8 cellular contexts compared by ENCODE assay signal in genomic region chr20:18138266-18138582, GRCh38. TPM values are rescaled to one million over a fixed set of nuclear protein-coding genes. Genes with fewer than 3 reads are reported as not detected.
A peak's percentile ranks its signal among the peaks of the same experiment; 100 is the strongest.
DNase-seq lines count a peak whose midpoint lies in the region; ATAC-seq, FAIRE-seq and TF ChIP-seq lines count a peak whose summit lies in the region.

No MANE protein-coding gene starts in this region.

- H3K27me3 Mint-ChIP-seq in astrocyte (ENCODE audit: low read depth, unreplicated experiment) = peaks cover 3% of the 10 kb centered on the region

- peak overlapping the region; percentile 91 for H3K4me3 Mint-ChIP-seq in astrocyte (ENCODE audit: unreplicated experiment)

- no peaks in the 10 kb centered on the region for H3K9me3 ChIP-seq in astrocyte (ENCODE audit: insufficient read depth, low read depth, low read length)
- no peaks in the 10 kb centered on the region for H3K9me3 ChIP-seq in uterus

- no peaks in the 10 kb centered on the region for H3K9me3 Mint-ChIP-seq in astrocyte (ENCODE audit: unreplicated experiment)

- TF ChIP-seq CTCF in astrocyte (IDR thresholded peaks at IDR 0.05; ENCODE audit: insufficient read depth, low read depth, low read length) (no peak), lower leg skin (IDR thresholded peaks at IDR 0.05) (no peak), uterus (IDR thresholded peaks at IDR 0.05) (no peak)

- no peaks in the 10 kb centered on the region for H3K36me3 Mint-ChIP-seq in astrocyte (ENCODE audit: low read depth, unreplicated experiment)

- peaks cover 44% of the 10 kb centered on the region for H3K79me2 ChIP-seq in astrocyte (ENCODE audit: insufficient read depth, low read length)

- H3K4me1 ChIP-seq in astrocyte (ENCODE audit: insufficient read depth, low read length) = peaks cover 11% of the 10 kb centered on the region
- H3K4me1 ChIP-seq in uterus = no peaks in the 10 kb centered on the region

- WGBS in lower leg skin, 2 donors = 0% methylated on average over 6 to 9 of the region's 15 CpGs

- peak overlapping the region; percentile 80 for H3K4me3 ChIP-seq in astrocyte (ENCODE audit: insufficient read depth, low read depth, low read length)
- H3K4me3 ChIP-seq in lower leg skin (ENCODE audit: low read depth, poor library complexity, severe bottlenecking) = peak overlapping the region; percentile 91
- H3K4me3 ChIP-seq in uterus = peak overlapping the region; percentile 93 to 95

- H3K27ac Mint-ChIP-seq in astrocyte (ENCODE audit: unreplicated experiment) = no peak overlapping the region

- peak overlapping the region; percentile 99 for H2AFZ ChIP-seq in astrocyte (ENCODE audit: low read depth, low read length)

- H3K27me3 ChIP-seq in astrocyte (ENCODE audit: insufficient read depth, low read length) (no peaks in the 10 kb centered on the region), uterus (no peaks in the 10 kb centered on the region)

- peaks cover 14% of the 10 kb centered on the region for H4K20me1 ChIP-seq in astrocyte (ENCODE audit: insufficient read depth, low read length)

- H3K27ac ChIP-seq in astrocyte (ENCODE audit: low read depth, low read length) (peak overlapping the region; percentile 73), uterus (peak overlapping the region; percentile 85 to 91)

- peaks cover 8% of the 10 kb centered on the region for H3K36me3 ChIP-seq in astrocyte (ENCODE audit: insufficient read depth, low read length)
- no peaks in the 10 kb centered on the region for H3K36me3 ChIP-seq in uterus

- peak overlapping the region; percentile 82 for H3K9ac ChIP-seq in astrocyte (ENCODE audit: low read length)

- intact Hi-C loops in lower leg skin (cut with DNase I; ENCODE audit: low total_unique reads) = no loop called here
- intact Hi-C loops in uterus (cut with DNase I; ENCODE audit: low total_unique reads) = loop anchor here (10.0 kb wide), 1 partner anchor 147 kb away; the partner anchor contains the start of gene ZNF133

- peak overlapping the region; percentile 92 for H3K4me2 ChIP-seq in astrocyte (ENCODE audit: low read length)

- H3K4me1 Mint-ChIP-seq in astrocyte (ENCODE audit: low read depth, unreplicated experiment) = peaks cover 2% of the 10 kb centered on the region

- no peak for DNase-seq in astrocyte (ENCODE audit: low read depth)
- DNase-seq in lower leg skin (ENCODE audit: low spot score in 2 of 2) = no peak
- no peak for DNase-seq in uterus
- no peak for DNase-seq in germinal center (ENCODE audit: low spot score)
- DNase-seq in EL = no peak
- DNase-seq in DMS153 (lab: John Stamatoyannopoulos, UW) = no peak

- no peak for FAIRE-seq in astrocyte (lab: Jason Lieb, UNC)

- ATAC-seq in GM18907 (IDR thresholded peaks at IDR 0.05; ENCODE audit: unreplicated experiment) = peak; percentile 2
- peak; percentile 39 for ATAC-seq in HG03432 (IDR thresholded peaks at IDR 0.05; ENCODE audit: unreplicated experiment)

- TF ChIP-seq POLR2A in lower leg skin (IDR thresholded peaks at IDR 0.05) (no peak), uterus (IDR thresholded peaks at IDR 0.05) (no peak)

RNA-seq across cellular contexts. Expression of gene KAT14, which starts 0.6 kb away (rescaled TPM):
- 8.4 and 10.0 TPM in 2 replicates for total RNA-seq in astrocyte
- total RNA-seq in lower leg skin = 10 to 100 TPM; 11.0 to 21.9 (median 14.6) TPM
- total RNA-seq in uterus = 10 to 100 TPM in 3 of 4 donors, 1 to 10 TPM in 1; 5.6 to 23.3 (median 18.0) TPM

RNA-seq across cellular contexts. Expression of gene PET117, which starts 0.6 kb away (rescaled TPM):
- total RNA-seq in astrocyte = 8.6 and 10.7 TPM in 2 replicates
- total RNA-seq in lower leg skin = 10 to 100 TPM; 11.5 to 14.7 (median 13.3) TPM
- total RNA-seq in uterus = 10 to 100 TPM in 3 of 4 donors, 1 to 10 TPM in 1; 5.1 to 21.8 (median 13.0) TPM
